In the genomic region with DNA sequence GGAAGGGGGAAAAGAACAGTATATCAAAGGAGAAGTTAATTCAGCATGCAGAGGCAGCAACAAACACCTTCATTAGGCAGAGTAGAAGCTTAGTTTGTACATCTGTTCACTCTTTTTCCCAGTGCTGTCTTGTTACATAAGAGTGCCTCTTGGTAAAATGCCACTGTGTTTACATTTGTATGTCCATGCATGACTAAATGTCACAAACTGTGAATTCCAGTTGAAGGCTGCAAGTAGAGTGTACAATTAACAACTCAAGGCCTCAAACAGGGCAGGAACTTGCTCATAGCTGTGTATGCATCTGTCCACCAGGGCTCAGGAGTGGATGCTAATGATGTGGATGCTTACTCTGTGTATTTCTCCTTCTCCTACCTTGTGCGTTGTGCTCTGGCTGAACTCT, we compare ENCODE assay signal across 1 cellular context.
TF ChIP-seq lines count a peak whose summit lies in the region.

No MANE protein-coding gene starts in this region.

TF ChIP-seq in A549, 52 proteins besides CTCF, POLR2A, EP300 and RAD21 (continued from another document):
- TF ChIP-seq PHF8 (IDR thresholded peaks at IDR 0.05; ENCODE audit: borderline replicate concordance, low read depth) (no peak), ZC3H11A (IDR thresholded peaks at IDR 0.05) (no peak), POLR2AphosphoS2 (conservative IDR thresholded peaks at IDR 0.05; ENCODE audit: low read length) (no peak)
- TF ChIP-seq, protein P1, sequence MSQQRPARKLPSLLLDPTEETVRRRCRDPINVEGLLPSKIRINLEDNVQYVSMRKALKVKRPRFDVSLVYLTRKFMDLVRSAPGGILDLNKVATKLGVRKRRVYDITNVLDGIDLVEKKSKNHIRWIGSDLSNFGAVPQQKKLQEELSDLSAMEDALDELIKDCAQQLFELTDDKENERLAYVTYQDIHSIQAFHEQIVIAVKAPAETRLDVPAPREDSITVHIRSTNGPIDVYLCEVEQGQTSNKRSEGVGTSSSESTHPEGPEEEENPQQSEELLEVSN (IDR thresholded peaks at IDR 0.05; ENCODE audit: borderline replicate concordance, low read depth): no peak
